9 cellular contexts compared by ENCODE assay signal in genomic region chr17:44087319-44087718, GRCh38. TPM values are rescaled to one million over a fixed set of nuclear protein-coding genes. Genes with fewer than 3 reads are reported as not detected.
DNase-seq lines count a peak whose midpoint lies in the region; ATAC-seq and TF ChIP-seq lines count a peak whose summit lies in the region.
"Had no signal": no experiment of that assay in that cellular context is flagged by ENCODE, and none has a peak within 500 bp of the region (broad histone marks: within the 10 kb centered on the region; RNA-seq: fewer than 3 reads in every experiment).

No MANE protein-coding gene starts in this region.

- H3K4me3 Mint-ChIP-seq in activated T-cell treated with anti-CD3 and anti-CD28 coated beads, Interleukin-2, amount 50 U/mL, for 24 hours, result no peak overlapping the region
- no peak overlapping the region for H3K4me3 Mint-ChIP-seq in endodermal cell
- peak overlapping the region; percentile 34 for H3K4me3 Mint-ChIP-seq in stimulated activated effector memory CD8-positive, alpha-beta T cell treated with anti-CD3 and anti-CD28 coated beads, Interleukin-12 subunit alpha, Interleukin-12 subunit beta, amount 100 ng/mL, for 72 hours
- H3K4me3 Mint-ChIP-seq: activated CD8-positive, alpha-beta memory T cell treated with anti-CD3 and anti-CD28 coated beads, Interleukin-2, amount 10 ng/mL, durations not matched to agents 7 days and 5 days had no signal

- H3K36me3 ChIP-seq in endodermal cell (ENCODE audit: control insufficient read depth, insufficient read depth, low read length), result peaks cover 56% of the 10 kb centered on the region

- no peak for ATAC-seq in stimulated activated effector memory CD8-positive, alpha-beta T cell treated with anti-CD3 and anti-CD28 coated beads, Interleukin-12 subunit alpha, Interleukin-12 subunit beta, amount 100 ng/mL, for 72 hours
- no peak for ATAC-seq in GM21360 (IDR thresholded peaks at IDR 0.05; ENCODE audit: unreplicated experiment)

- 13 to 47% methylated on average over 4 to 7 of the region's 8 CpGs for WGBS in endodermal cell (ENCODE audit: insufficient coverage in 1 of 2, insufficient read length in 1 of 2), 2 experiments

- no peak for DNase-seq in activated T-cell treated with anti-CD3 and anti-CD28 coated beads, Interleukin-2, amount 50 U/mL, for 24 hours
- DNase-seq in activated T-cell treated with anti-CD3 and anti-CD28 coated beads, Interleukin-2, amount 50 U/mL, for 48 hours, result no peak
- peak; percentile 77 for DNase-seq in endodermal cell
- DNase-seq in stimulated activated effector memory CD8-positive, alpha-beta T cell treated with anti-CD3 and anti-CD28 coated beads, Interleukin-12 subunit alpha, Interleukin-12 subunit beta, amount 100 ng/mL, for 72 hours (ENCODE audit: low spot score in 2 of 2), result no peak
- no peak for DNase-seq in NCI-H524 (lab: John Stamatoyannopoulos, UW)
- DNase-seq: effector CD4-positive, alpha-beta T cell; NCI-H1436 treated with DMSO at 0.1 percent for 48 hours had no signal

- no peak overlapping the region for H3K4me3 ChIP-seq in endodermal cell (ENCODE audit: low read length)

- H3K27me3 ChIP-seq in endodermal cell (ENCODE audit: control insufficient read depth, insufficient read depth, low read length, poor library complexity, severe bottlenecking), result no peaks in the 10 kb centered on the region

- TF ChIP-seq CTCF in endodermal cell (conservative IDR thresholded peaks at IDR 0.05), result no peak

- H3K27me3 Mint-ChIP-seq in activated T-cell treated with anti-CD3 and anti-CD28 coated beads, Interleukin-2, amount 50 U/mL, for 24 hours, result no peaks in the 10 kb centered on the region
- H3K27me3 Mint-ChIP-seq in endodermal cell (ENCODE audit: insufficient read depth), result no peaks in the 10 kb centered on the region
- H3K27me3 Mint-ChIP-seq: activated CD8-positive, alpha-beta memory T cell treated with anti-CD3 and anti-CD28 coated beads, Interleukin-2, amount 10 ng/mL, durations not matched to agents 7 days and 5 days had no signal

- peak overlapping the region; percentile 80 for H3K27ac Mint-ChIP-seq in activated T-cell treated with anti-CD3 and anti-CD28 coated beads, Interleukin-2, amount 50 U/mL, for 24 hours
- peak overlapping the region; percentile 91 for H3K27ac Mint-ChIP-seq in endodermal cell
- peak overlapping the region; percentile 92 for H3K27ac Mint-ChIP-seq in stimulated activated effector memory CD8-positive, alpha-beta T cell treated with anti-CD3 and anti-CD28 coated beads, Interleukin-12 subunit alpha, Interleukin-12 subunit beta, amount 100 ng/mL, for 72 hours
- H3K27ac Mint-ChIP-seq: activated CD8-positive, alpha-beta memory T cell treated with anti-CD3 and anti-CD28 coated beads, Interleukin-2, amount 10 ng/mL, durations not matched to agents 7 days and 5 days had no signal

- peaks cover 20% of the 10 kb centered on the region for H3K4me1 Mint-ChIP-seq in activated T-cell treated with anti-CD3 and anti-CD28 coated beads, Interleukin-2, amount 50 U/mL, for 24 hours (ENCODE audit: low read depth)
- peaks cover 21% of the 10 kb centered on the region for H3K4me1 Mint-ChIP-seq in endodermal cell
- H3K4me1 Mint-ChIP-seq in stimulated activated effector memory CD8-positive, alpha-beta T cell treated with anti-CD3 and anti-CD28 coated beads, Interleukin-12 subunit alpha, Interleukin-12 subunit beta, amount 100 ng/mL, for 72 hours, result peaks cover 37% of the 10 kb centered on the region

- H3K9ac ChIP-seq in endodermal cell (ENCODE audit: extremely low read depth, low read length, poor library complexity, severe bottlenecking), result no peak overlapping the region

- no peaks in the 10 kb centered on the region for H3K9me3 Mint-ChIP-seq in activated T-cell treated with anti-CD3 and anti-CD28 coated beads, Interleukin-2, amount 50 U/mL, for 24 hours
- H3K9me3 Mint-ChIP-seq in endodermal cell, result no peaks in the 10 kb centered on the region
- no peaks in the 10 kb centered on the region for H3K9me3 Mint-ChIP-seq in stimulated activated effector memory CD8-positive, alpha-beta T cell treated with anti-CD3 and anti-CD28 coated beads, Interleukin-12 subunit alpha, Interleukin-12 subunit beta, amount 100 ng/mL, for 72 hours

- peak overlapping the region; percentile 85 for H3K27ac ChIP-seq in endodermal cell (ENCODE audit: low read depth, low read length)

- peaks cover 46% of the 10 kb centered on the region for H3K36me3 Mint-ChIP-seq in activated T-cell treated with anti-CD3 and anti-CD28 coated beads, Interleukin-2, amount 50 U/mL, for 24 hours (ENCODE audit: low read depth)
- peaks cover 52% of the 10 kb centered on the region for H3K36me3 Mint-ChIP-seq in endodermal cell (ENCODE audit: low read depth)
- H3K36me3 Mint-ChIP-seq in stimulated activated effector memory CD8-positive, alpha-beta T cell treated with anti-CD3 and anti-CD28 coated beads, Interleukin-12 subunit alpha, Interleukin-12 subunit beta, amount 100 ng/mL, for 72 hours, result peaks cover 48% of the 10 kb centered on the region
- H3K36me3 Mint-ChIP-seq: activated CD8-positive, alpha-beta memory T cell treated with anti-CD3 and anti-CD28 coated beads, Interleukin-2, amount 10 ng/mL, durations not matched to agents 7 days and 5 days had no signal

- H3K4me1 ChIP-seq in endodermal cell (ENCODE audit: control insufficient read depth, insufficient read depth, low read length), result peaks cover 6% of the 10 kb centered on the region

- H3K9me3 ChIP-seq in endodermal cell (ENCODE audit: control insufficient read depth, low read length), result no peaks in the 10 kb centered on the region

RNA-seq across cellular contexts. Expression of gene G6PC3, which starts 16.8 kb away (rescaled TPM):
- 100 to 1,000 TPM in 1 of 2 donors, 10 to 100 TPM in 1; 88.8 to 129 TPM for total RNA-seq in endodermal cell
- polyA plus RNA-seq in endodermal cell (2013, experiment 1 of 2), result 107 TPM
- polyA plus RNA-seq in endodermal cell (2013, experiment 2 of 2), result 101 TPM

RNA-seq across cellular contexts. Expression of gene LSM12, which starts 20.8 kb away (rescaled TPM):
- 100 to 1,000 TPM in 1 of 2 donors, 10 to 100 TPM in 1; 97.7 to 102 TPM for total RNA-seq in endodermal cell
- 59.9 TPM for polyA plus RNA-seq in endodermal cell (2013, experiment 1 of 2)
- polyA plus RNA-seq in endodermal cell (2013, experiment 2 of 2), result 53.1 TPM

RNA-seq across cellular contexts. Expression of gene HDAC5, which starts 36.1 kb away (rescaled TPM):
- total RNA-seq in endodermal cell, result 10 to 100 TPM; 36.9 to 64.6 TPM
- 55.7 TPM for polyA plus RNA-seq in endodermal cell (2013, experiment 1 of 2)
- 57.7 TPM for polyA plus RNA-seq in endodermal cell (2013, experiment 2 of 2)

RNA-seq across cellular contexts. Expression of gene HROB, which starts 54.4 kb away (rescaled TPM):
- 10 to 100 TPM; 20.9 to 23.4 TPM for total RNA-seq in endodermal cell
- 10.5 TPM for polyA plus RNA-seq in endodermal cell (2013, experiment 1 of 2)
- polyA plus RNA-seq in endodermal cell (2013, experiment 2 of 2), result 12.0 TPM
